In the genomic region with DNA sequence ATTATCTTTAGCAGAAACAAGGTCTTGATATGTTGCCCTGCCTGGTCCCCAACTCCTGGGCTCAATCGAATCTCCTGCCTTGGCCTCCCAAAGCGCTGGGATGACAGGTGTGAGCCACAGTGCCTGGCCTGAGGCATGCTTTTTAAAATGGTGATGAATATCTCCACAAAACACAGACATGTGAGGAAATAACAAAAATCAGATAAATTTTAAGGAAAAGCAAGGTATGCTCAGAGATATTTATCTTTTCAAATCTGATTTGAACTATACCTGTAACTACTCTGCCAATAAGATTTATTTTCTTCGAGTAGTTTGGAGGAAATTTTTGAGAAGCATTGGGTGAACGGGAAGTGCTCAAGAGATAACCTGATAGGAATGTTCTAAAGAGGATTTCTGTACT, we compare ENCODE assay signal across 44 cellular contexts. TPM values are rescaled to one million over a fixed set of nuclear protein-coding genes. Genes with fewer than 3 reads are reported as not detected.
"Had no signal": no experiment of that assay in that cellular context is flagged by ENCODE, and none has a peak within 500 bp of the region (broad histone marks: within the 10 kb centered on the region; RNA-seq: fewer than 3 reads in every experiment).

No MANE protein-coding gene starts in this region.

- H3K27ac Mint-ChIP-seq: activated naive CD4-positive, alpha-beta T cell treated with anti-CD3 and anti-CD28 coated beads for 36 hours; activated naive CD4-positive, alpha-beta T cell treated with anti-CD3 and anti-CD28 coated beads, Interleukin-2, amount 10 ng/mL, durations not matched to agents 7 days and 5 days; activated naive CD4-positive, alpha-beta T cell treated with anti-CD3 and anti-CD28 coated beads, Interleukin-2, amount 50 U/mL, for 24 hours; activated naive CD4-positive, alpha-beta T cell treated with anti-CD3 and anti-CD28 coated beads, Interleukin-2, amount 50 U/mL, for 72 hours; activated naive CD8-positive, alpha-beta T cell; activated naive CD8-positive, alpha-beta T cell treated with anti-CD3 and anti-CD28 coated beads for 36 hours; activated naive CD8-positive, alpha-beta T cell treated with anti-CD3 and anti-CD28 coated beads, Interleukin-2, amount 10 ng/mL, durations not matched to agents 7 days and 5 days; activated naive CD8-positive, alpha-beta T cell treated with anti-CD3 and anti-CD28 coated beads, Interleukin-2, amount 50 U/mL, for 24 hours; activated T-cell treated with anti-CD3 and anti-CD28 coated beads, Interleukin-2, amount 50 U/mL, for 24 hours; activated T-cell treated with anti-CD3 and anti-CD28 coated beads, Interleukin-2, amount 50 U/mL, for 72 hours; activated T-helper 1 cell treated with anti-CD3 and anti-CD28 coated beads, Interleukin-12 subunit alpha, Interleukin-12 subunit beta, Interleukin-2, Interleukin-4 antibody, amounts not matched to agents 30 ng/mL and 10 ng/mL and 1 ng/mL, durations not matched to agents 14 hours and 24 hours and 36 hours; activated T-helper 17 cell treated with anti-CD3 and anti-CD28 coated beads, Interleukin-2, amount 50 U/mL, for 72 hours; activated T-helper 2 cell treated with anti-CD3 and anti-CD28 coated beads, Interferon-gamma antibody, Interleukin-2, Interleukin-4, amounts not matched to agents 10 μg/mL and 5 μg/mL and 100 μg/mL, durations not matched to agents 14 hours and 24 hours and 36 hours; brain had no signal

- H3K9me3 ChIP-seq: adrenal gland, ascending aorta, body of pancreas, breast epithelium had no signal

- H3K4me1 ChIP-seq: adrenal gland, ascending aorta, body of pancreas, breast epithelium had no signal

- H3K36me3 Mint-ChIP-seq: activated naive CD4-positive, alpha-beta T cell treated with anti-CD3 and anti-CD28 coated beads, Interleukin-2, amount 10 ng/mL, durations not matched to agents 7 days and 5 days; activated naive CD4-positive, alpha-beta T cell treated with anti-CD3 and anti-CD28 coated beads, Interleukin-2, amount 50 U/mL, for 24 hours; activated naive CD4-positive, alpha-beta T cell treated with anti-CD3 and anti-CD28 coated beads, Interleukin-2, amount 50 U/mL, for 72 hours; activated naive CD8-positive, alpha-beta T cell; activated naive CD8-positive, alpha-beta T cell treated with anti-CD3 and anti-CD28 coated beads for 36 hours; activated naive CD8-positive, alpha-beta T cell treated with anti-CD3 and anti-CD28 coated beads, Interleukin-2, amount 10 ng/mL, durations not matched to agents 7 days and 5 days; brain had no signal

- H3K4me3 Mint-ChIP-seq: activated naive CD4-positive, alpha-beta T cell treated with anti-CD3 and anti-CD28 coated beads for 36 hours; activated naive CD4-positive, alpha-beta T cell treated with anti-CD3 and anti-CD28 coated beads, Interleukin-2, amount 10 ng/mL, durations not matched to agents 7 days and 5 days; activated naive CD4-positive, alpha-beta T cell treated with anti-CD3 and anti-CD28 coated beads, Interleukin-2, amount 50 U/mL, for 24 hours; activated naive CD8-positive, alpha-beta T cell; activated naive CD8-positive, alpha-beta T cell treated with anti-CD3 and anti-CD28 coated beads for 36 hours; activated naive CD8-positive, alpha-beta T cell treated with anti-CD3 and anti-CD28 coated beads, Interleukin-2, amount 10 ng/mL, durations not matched to agents 7 days and 5 days; activated naive CD8-positive, alpha-beta T cell treated with anti-CD3 and anti-CD28 coated beads, Interleukin-2, amount 50 U/mL, for 24 hours; activated T-cell treated with anti-CD3 and anti-CD28 coated beads, Interleukin-2, amount 50 U/mL, for 24 hours; activated T-cell treated with anti-CD3 and anti-CD28 coated beads, Interleukin-2, amount 50 U/mL, for 4 hours; activated T-cell treated with anti-CD3 and anti-CD28 coated beads, Interleukin-2, amount 50 U/mL, for 72 hours; activated T-helper 1 cell treated with anti-CD3 and anti-CD28 coated beads, Interleukin-12 subunit alpha, Interleukin-12 subunit beta, Interleukin-2, Interleukin-4 antibody, amounts not matched to agents 30 ng/mL and 10 ng/mL and 1 ng/mL, durations not matched to agents 14 hours and 24 hours and 36 hours; activated T-helper 17 cell treated with anti-CD3 and anti-CD28 coated beads, Interleukin-2, amount 50 U/mL, for 72 hours; brain; central memory CD8-positive, alpha-beta T cell had no signal

- H3K27me3 Mint-ChIP-seq: brain had no signal

- H3K4me1 Mint-ChIP-seq: activated naive CD4-positive, alpha-beta T cell treated with anti-CD3 and anti-CD28 coated beads, Interleukin-2, amount 10 ng/mL, durations not matched to agents 7 days and 5 days; activated naive CD4-positive, alpha-beta T cell treated with anti-CD3 and anti-CD28 coated beads, Interleukin-2, amount 50 U/mL, for 24 hours; activated T-helper 17 cell treated with anti-CD3 and anti-CD28 coated beads, Interleukin-2, amount 50 U/mL, for 72 hours; brain; central memory CD8-positive, alpha-beta T cell had no signal

- ATAC-seq: activated naive CD4-positive, alpha-beta T cell treated with anti-CD3 and anti-CD28 coated beads, Interleukin-2, amount 50 U/mL, for 72 hours; activated naive CD8-positive, alpha-beta T cell treated with anti-CD3 and anti-CD28 coated beads, Interleukin-2, amount 50 U/mL, for 24 hours; activated T-cell treated with anti-CD3 and anti-CD28 coated beads, Interleukin-2, amount 50 U/mL, for 4 hours; activated T-cell treated with anti-CD3 and anti-CD28 coated beads, Interleukin-2, amount 50 U/mL, for 72 hours; activated T-helper 17 cell treated with anti-CD3 and anti-CD28 coated beads, Interleukin-2, amount 50 U/mL, for 72 hours; body of pancreas had no signal

- H3K36me3 ChIP-seq: adrenal gland, ascending aorta, brain microvascular endothelial cell, breast epithelium, cardiac muscle cell had no signal

- H3K27ac ChIP-seq: adrenal gland, ascending aorta, body of pancreas, brain microvascular endothelial cell, breast epithelium, cardiac muscle cell had no signal

- H3K9me3 Mint-ChIP-seq: activated naive CD4-positive, alpha-beta T cell treated with anti-CD3 and anti-CD28 coated beads for 36 hours; activated naive CD4-positive, alpha-beta T cell treated with anti-CD3 and anti-CD28 coated beads, Interleukin-2, amount 10 ng/mL, durations not matched to agents 7 days and 5 days; activated naive CD4-positive, alpha-beta T cell treated with anti-CD3 and anti-CD28 coated beads, Interleukin-2, amount 50 U/mL, for 24 hours; activated naive CD4-positive, alpha-beta T cell treated with anti-CD3 and anti-CD28 coated beads, Interleukin-2, amount 50 U/mL, for 72 hours; activated naive CD8-positive, alpha-beta T cell treated with anti-CD3 and anti-CD28 coated beads for 36 hours; activated naive CD8-positive, alpha-beta T cell treated with anti-CD3 and anti-CD28 coated beads, Interleukin-2, amount 10 ng/mL, durations not matched to agents 7 days and 5 days; activated naive CD8-positive, alpha-beta T cell treated with anti-CD3 and anti-CD28 coated beads, Interleukin-2, amount 50 U/mL, for 24 hours; activated T-cell treated with anti-CD3 and anti-CD28 coated beads, Interleukin-2, amount 50 U/mL, for 24 hours; activated T-cell treated with anti-CD3 and anti-CD28 coated beads, Interleukin-2, amount 50 U/mL, for 4 hours; activated T-cell treated with anti-CD3 and anti-CD28 coated beads, Interleukin-2, amount 50 U/mL, for 72 hours; activated T-helper 1 cell treated with anti-CD3 and anti-CD28 coated beads, Interleukin-12 subunit alpha, Interleukin-12 subunit beta, Interleukin-2, Interleukin-4 antibody, amounts not matched to agents 30 ng/mL and 10 ng/mL and 1 ng/mL, durations not matched to agents 14 hours and 24 hours and 36 hours; activated T-helper 17 cell treated with anti-CD3 and anti-CD28 coated beads, Interleukin-2, amount 50 U/mL, for 72 hours; activated T-helper 2 cell treated with anti-CD3 and anti-CD28 coated beads, Interferon-gamma antibody, Interleukin-2, Interleukin-4, amounts not matched to agents 10 μg/mL and 5 μg/mL and 100 μg/mL, durations not matched to agents 14 hours and 24 hours and 36 hours; brain; central memory CD8-positive, alpha-beta T cell had no signal

- DNase-seq: activated effector memory CD4-positive, alpha-beta T cell treated with anti-CD3 and anti-CD28 coated beads, Interleukin-2, amount 50 U/mL, for 16 hours; activated effector memory CD4-positive, alpha-beta T cell treated with Interleukin-2 at 50 U/mL for 16 hours; activated gamma-delta T cell; activated gamma-delta T cell treated with Interleukin-2 at 50 U/mL for 16 hours; activated naive CD4-positive, alpha-beta T cell; activated naive CD4-positive, alpha-beta T cell treated with anti-CD3 and anti-CD28 coated beads for 36 hours; activated naive CD4-positive, alpha-beta T cell treated with anti-CD3 and anti-CD28 coated beads, Interleukin-2, amount 10 ng/mL, durations not matched to agents 7 days and 5 days; activated naive CD4-positive, alpha-beta T cell treated with anti-CD3 and anti-CD28 coated beads, Interleukin-2, amount 50 U/mL, for 16 hours; activated naive CD4-positive, alpha-beta T cell treated with Interleukin-2 at 50 U/mL for 16 hours; activated naive CD8-positive, alpha-beta T cell treated with anti-CD3 and anti-CD28 coated beads for 36 hours; activated naive CD8-positive, alpha-beta T cell treated with anti-CD3 and anti-CD28 coated beads, Interleukin-2, amount 10 ng/mL, durations not matched to agents 7 days and 5 days; activated naive CD8-positive, alpha-beta T cell treated with anti-CD3 and anti-CD28 coated beads, Interleukin-2, amount 50 U/mL, for 24 hours; activated T-cell treated with anti-CD3 and anti-CD28 coated beads, Interleukin-2, amount 50 U/mL, for 1 hour; activated T-cell treated with anti-CD3 and anti-CD28 coated beads, Interleukin-2, amount 50 U/mL, for 24 hours; activated T-cell treated with anti-CD3 and anti-CD28 coated beads, Interleukin-2, amount 50 U/mL, for 4 hours; activated T-cell treated with anti-CD3 and anti-CD28 coated beads, Interleukin-2, amount 50 U/mL, for 48 hours; activated T-cell treated with anti-CD3 and anti-CD28 coated beads, Interleukin-2, amount 50 U/mL, for 72 hours; adrenal gland; amniotic stem cell; amygdala; anterior cingulate cortex; aorta; body of pancreas; brain microvascular endothelial cell; caudate nucleus; central memory CD4-positive, alpha-beta T cell; cerebellar nuclear complex had no signal

- H3K27me3 ChIP-seq: ascending aorta, body of pancreas, brain microvascular endothelial cell, breast epithelium, cardiac muscle cell had no signal

- H3K4me3 ChIP-seq: adrenal gland, ascending aorta, body of pancreas, breast epithelium, cardiac muscle cell had no signal

RNA-seq across cellular contexts. Expression of gene MMP20, which starts 35.9 kb away (rescaled TPM):
- total RNA-seq: activated naive CD4-positive, alpha-beta T cell treated with anti-CD3 and anti-CD28 coated beads for 36 hours; activated naive CD4-positive, alpha-beta T cell treated with anti-CD3 and anti-CD28 coated beads, Interleukin-2, amount 50 U/mL, for 72 hours; activated naive CD8-positive, alpha-beta T cell treated with anti-CD3 and anti-CD28 coated beads for 36 hours; activated naive CD8-positive, alpha-beta T cell treated with anti-CD3 and anti-CD28 coated beads, Interleukin-2, amount 10 ng/mL, durations not matched to agents 7 days and 5 days; activated T-cell treated with anti-CD3 and anti-CD28 coated beads, Interleukin-2, amount 50 U/mL, for 4 hours; activated T-cell treated with anti-CD3 and anti-CD28 coated beads, Interleukin-2, amount 50 U/mL, for 72 hours; activated T-helper 1 cell treated with anti-CD3 and anti-CD28 coated beads, Interleukin-12 subunit alpha, Interleukin-12 subunit beta, Interleukin-2, Interleukin-4 antibody, amounts not matched to agents 30 ng/mL and 10 ng/mL and 1 ng/mL, durations not matched to agents 14 hours and 24 hours and 36 hours; activated T-helper 17 cell treated with anti-CD3 and anti-CD28 coated beads, Interleukin-2, amount 50 U/mL, for 72 hours; activated T-helper 2 cell treated with anti-CD3 and anti-CD28 coated beads, Interferon-gamma antibody, Interleukin-2, Interleukin-4, amounts not matched to agents 10 μg/mL and 5 μg/mL and 100 μg/mL, durations not matched to agents 14 hours and 24 hours and 36 hours; adrenal gland; aorta; ascending aorta; astrocyte; body of pancreas; bronchial epithelial cell; cardiac muscle cell; cardiac septum; cerebellum; chondrocyte had no signal
- polyA plus RNA-seq: adipose tissue, adrenal gland, aorta, cardiac muscle cell had no signal

RNA-seq across cellular contexts. Expression of gene MMP27, which starts 44.5 kb away (rescaled TPM):
- total RNA-seq: activated naive CD4-positive, alpha-beta T cell treated with anti-CD3 and anti-CD28 coated beads for 36 hours; activated naive CD4-positive, alpha-beta T cell treated with anti-CD3 and anti-CD28 coated beads, Interleukin-2, amount 50 U/mL, for 72 hours; activated naive CD8-positive, alpha-beta T cell treated with anti-CD3 and anti-CD28 coated beads for 36 hours; activated naive CD8-positive, alpha-beta T cell treated with anti-CD3 and anti-CD28 coated beads, Interleukin-2, amount 10 ng/mL, durations not matched to agents 7 days and 5 days; activated T-cell treated with anti-CD3 and anti-CD28 coated beads, Interleukin-2, amount 50 U/mL, for 4 hours; activated T-cell treated with anti-CD3 and anti-CD28 coated beads, Interleukin-2, amount 50 U/mL, for 72 hours; activated T-helper 1 cell treated with anti-CD3 and anti-CD28 coated beads, Interleukin-12 subunit alpha, Interleukin-12 subunit beta, Interleukin-2, Interleukin-4 antibody, amounts not matched to agents 30 ng/mL and 10 ng/mL and 1 ng/mL, durations not matched to agents 14 hours and 24 hours and 36 hours; activated T-helper 17 cell treated with anti-CD3 and anti-CD28 coated beads, Interleukin-2, amount 50 U/mL, for 72 hours; activated T-helper 2 cell treated with anti-CD3 and anti-CD28 coated beads, Interferon-gamma antibody, Interleukin-2, Interleukin-4, amounts not matched to agents 10 μg/mL and 5 μg/mL and 100 μg/mL, durations not matched to agents 14 hours and 24 hours and 36 hours; adrenal gland; aorta; ascending aorta; astrocyte; body of pancreas; bronchial epithelial cell; cardiac muscle cell; cardiac septum; cerebellum; chondrocyte had no signal
- polyA plus RNA-seq: adrenal gland, cardiac muscle cell had no signal
